In the genomic region with DNA sequence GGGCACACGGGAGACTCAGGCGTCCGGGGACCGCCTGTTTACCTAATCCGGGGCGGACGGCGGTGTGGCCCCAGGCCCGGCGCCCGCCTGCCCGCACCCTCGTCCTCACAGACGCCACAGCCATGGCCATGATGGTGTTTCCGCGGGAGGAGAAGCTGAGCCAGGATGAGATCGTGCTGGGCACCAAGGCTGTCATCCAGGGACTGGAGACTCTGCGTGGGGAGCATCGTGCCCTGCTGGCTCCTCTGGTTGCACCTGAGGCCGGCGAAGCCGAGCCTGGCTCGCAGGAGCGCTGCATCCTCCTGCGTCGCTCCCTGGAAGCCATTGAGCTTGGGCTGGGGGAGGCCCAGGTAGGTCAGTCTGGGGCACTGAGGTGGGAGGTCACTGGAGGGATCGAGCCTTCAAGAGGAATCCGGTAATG, we compare ENCODE assay signal across 1 cellular context.
TF ChIP-seq lines count a peak whose summit lies in the region.

No MANE protein-coding gene starts in this region.

TF ChIP-seq in HEK293, 187 proteins besides CTCF, POLR2A, EP300 and RAD21 (continued from another document):
- TF ChIP-seq ZNF335 (tag by site-specific recombination; conservative IDR thresholded peaks at IDR 0.05), result peak; percentile 95
- no peak for TF ChIP-seq ZNF830 (tag by site-specific recombination; IDR thresholded peaks at IDR 0.05; ENCODE audit: low read depth)
- no peak for TF ChIP-seq ZNF561 (tag by site-specific recombination; IDR thresholded peaks at IDR 0.05; ENCODE audit: borderline replicate concordance)
- TF ChIP-seq TCF7L2 (IDR thresholded peaks at IDR 0.05; ENCODE audit: borderline replicate concordance, low read depth, low read length), result no peak
- no peak for TF ChIP-seq EGR2 (tag by site-specific recombination; IDR thresholded peaks at IDR 0.05; ENCODE audit: low read depth)
- no peak for TF ChIP-seq ELK4 (IDR thresholded peaks at IDR 0.05; ENCODE audit: borderline replicate concordance, low read depth, low read length)
- no peak for TF ChIP-seq ZNF26 (tag by site-specific recombination; IDR thresholded peaks at IDR 0.05)
- no peak for TF ChIP-seq ZNF658 (tag by site-specific recombination; IDR thresholded peaks at IDR 0.05)
- TF ChIP-seq ZNF549 (tag by site-specific recombination; IDR thresholded peaks at IDR 0.05), result no peak
- no peak for TF ChIP-seq ZNF792 (tag by site-specific recombination; IDR thresholded peaks at IDR 0.05)
- no peak for TF ChIP-seq PRDM1 (tag by site-specific recombination; IDR thresholded peaks at IDR 0.05)
- peak; percentile 65; the same call in 1 of the 2 replicates for TF ChIP-seq ZBTB17 (tag by site-specific recombination; IDR thresholded peaks at IDR 0.05)
- TF ChIP-seq ZNF416 (tag by site-specific recombination; IDR thresholded peaks at IDR 0.05), result no peak
- TF ChIP-seq, protein P1, sequence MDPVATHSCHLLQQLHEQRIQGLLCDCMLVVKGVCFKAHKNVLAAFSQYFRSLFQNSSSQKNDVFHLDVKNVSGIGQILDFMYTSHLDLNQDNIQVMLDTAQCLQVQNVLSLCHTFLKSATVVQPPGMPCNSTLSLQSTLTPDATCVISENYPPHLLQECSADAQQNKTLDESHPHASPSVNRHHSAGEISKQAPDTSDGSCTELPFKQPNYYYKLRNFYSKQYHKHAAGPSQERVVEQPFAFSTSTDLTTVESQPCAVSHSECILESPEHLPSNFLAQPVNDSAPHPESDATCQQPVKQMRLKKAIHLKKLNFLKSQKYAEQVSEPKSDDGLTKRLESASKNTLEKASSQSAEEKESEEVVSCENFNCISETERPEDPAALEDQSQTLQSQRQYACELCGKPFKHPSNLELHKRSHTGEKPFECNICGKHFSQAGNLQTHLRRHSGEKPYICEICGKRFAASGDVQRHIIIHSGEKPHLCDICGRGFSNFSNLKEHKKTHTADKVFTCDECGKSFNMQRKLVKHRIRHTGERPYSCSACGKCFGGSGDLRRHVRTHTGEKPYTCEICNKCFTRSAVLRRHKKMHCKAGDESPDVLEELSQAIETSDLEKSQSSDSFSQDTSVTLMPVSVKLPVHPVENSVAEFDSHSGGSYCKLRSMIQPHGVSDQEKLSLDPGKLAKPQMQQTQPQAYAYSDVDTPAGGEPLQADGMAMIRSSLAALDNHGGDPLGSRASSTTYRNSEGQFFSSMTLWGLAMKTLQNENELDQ (tag by site-specific recombination; IDR thresholded peaks at IDR 0.05; ENCODE audit: low read depth), result no peak
- TF ChIP-seq ZIC2 (tag by site-specific recombination; IDR thresholded peaks at IDR 0.05), result no peak
- no peak for TF ChIP-seq ZNF654 (tag by site-specific recombination; IDR thresholded peaks at IDR 0.05; ENCODE audit: low read depth)
- no peak for TF ChIP-seq FEZF1 (tag by site-specific recombination; IDR thresholded peaks at IDR 0.05)
- peak; percentile 71 for TF ChIP-seq ZBTB8A (tag by site-specific recombination; IDR thresholded peaks at IDR 0.05)
- TF ChIP-seq ZBTB7A (tag by site-specific recombination; IDR thresholded peaks at IDR 0.05; ENCODE audit: low read depth), result no peak
- TF ChIP-seq ZFHX2 (tag by site-specific recombination; conservative IDR thresholded peaks at IDR 0.05), result no peak
- 0 out of 2 replicates have a peak, but pooled peaks have one; percentile 22 for TF ChIP-seq ZNF394 (tag by site-specific recombination; IDR thresholded peaks at IDR 0.05; ENCODE audit: borderline replicate concordance)
- TF ChIP-seq ZNF449 (tag by site-specific recombination; IDR thresholded peaks at IDR 0.05), result no peak
- TF ChIP-seq ZNF707 (tag by site-specific recombination; IDR thresholded peaks at IDR 0.05), result no peak
- no peak for TF ChIP-seq TRIM28 (IDR thresholded peaks at IDR 0.05; ENCODE audit: borderline replicate concordance, low read length)
- TF ChIP-seq HOXC10 (CRISPR knock-in tag; IDR thresholded peaks at IDR 0.05), result no peak
- no peak for TF ChIP-seq GFI1B (tag by site-specific recombination; IDR thresholded peaks at IDR 0.05)
